1 cellular context compared by ENCODE assay signal in the genomic region with DNA sequence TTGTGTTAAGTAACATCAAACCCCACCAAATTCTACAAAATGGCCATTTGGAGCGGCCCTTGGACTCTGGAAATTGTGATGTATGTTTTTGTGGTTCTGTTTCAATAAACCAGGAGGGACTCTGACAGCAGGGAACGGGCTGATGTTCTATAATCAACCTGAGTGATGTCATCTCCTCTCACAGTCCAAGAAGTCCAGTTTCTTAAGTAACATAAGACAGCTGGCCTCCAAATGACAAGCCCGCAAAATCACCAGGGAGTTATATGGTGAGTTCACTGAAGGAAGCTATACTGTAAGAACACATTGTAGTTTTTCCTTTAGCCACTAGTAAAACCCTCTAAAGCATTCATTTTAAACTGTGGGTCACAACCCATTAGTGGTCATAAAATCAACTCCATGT.
TF ChIP-seq lines count a peak whose summit lies in the region.

No MANE protein-coding gene starts in this region.

TF ChIP-seq in IMR-90, 13 proteins besides CTCF, POLR2A, EP300 and RAD21:
- TF ChIP-seq MAZ (IDR thresholded peaks at IDR 0.05; ENCODE audit: borderline replicate concordance, low read depth, low read length) (no peak), CHD1 (IDR thresholded peaks at IDR 0.05; ENCODE audit: low read depth, low read length) (no peak), FOS (IDR thresholded peaks at IDR 0.05; ENCODE audit: low read depth, low read length) (no peak), CEBPB (IDR thresholded peaks at IDR 0.05; ENCODE audit: low read depth, low read length) (no peak), NFE2L2 (IDR thresholded peaks at IDR 0.05; ENCODE audit: low read depth, low read length) (no peak), RFX5 (IDR thresholded peaks at IDR 0.05; ENCODE audit: low read depth, low read length) (no peak), RCOR1 (IDR thresholded peaks at IDR 0.05; ENCODE audit: insufficient replicate concordance, low read length) (no peak), SMC3 (IDR thresholded peaks at IDR 0.05; ENCODE audit: low read depth, low read length) (no peak), MAFK (IDR thresholded peaks at IDR 0.05; ENCODE audit: low read depth, low read length) (no peak), BHLHE40 (IDR thresholded peaks at IDR 0.05; ENCODE audit: low read depth, low read length) (no peak)
- TF ChIP-seq, protein P1, sequence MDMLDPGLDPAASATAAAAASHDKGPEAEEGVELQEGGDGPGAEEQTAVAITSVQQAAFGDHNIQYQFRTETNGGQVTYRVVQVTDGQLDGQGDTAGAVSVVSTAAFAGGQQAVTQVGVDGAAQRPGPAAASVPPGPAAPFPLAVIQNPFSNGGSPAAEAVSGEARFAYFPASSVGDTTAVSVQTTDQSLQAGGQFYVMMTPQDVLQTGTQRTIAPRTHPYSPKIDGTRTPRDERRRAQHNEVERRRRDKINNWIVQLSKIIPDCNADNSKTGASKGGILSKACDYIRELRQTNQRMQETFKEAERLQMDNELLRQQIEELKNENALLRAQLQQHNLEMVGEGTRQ (IDR thresholded peaks at IDR 0.05; ENCODE audit: low read depth, low read length): no peak
- TF ChIP-seq, protein P2, sequence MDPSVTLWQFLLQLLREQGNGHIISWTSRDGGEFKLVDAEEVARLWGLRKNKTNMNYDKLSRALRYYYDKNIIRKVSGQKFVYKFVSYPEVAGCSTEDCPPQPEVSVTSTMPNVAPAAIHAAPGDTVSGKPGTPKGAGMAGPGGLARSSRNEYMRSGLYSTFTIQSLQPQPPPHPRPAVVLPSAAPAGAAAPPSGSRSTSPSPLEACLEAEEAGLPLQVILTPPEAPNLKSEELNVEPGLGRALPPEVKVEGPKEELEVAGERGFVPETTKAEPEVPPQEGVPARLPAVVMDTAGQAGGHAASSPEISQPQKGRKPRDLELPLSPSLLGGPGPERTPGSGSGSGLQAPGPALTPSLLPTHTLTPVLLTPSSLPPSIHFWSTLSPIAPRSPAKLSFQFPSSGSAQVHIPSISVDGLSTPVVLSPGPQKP (IDR thresholded peaks at IDR 0.05; ENCODE audit: borderline replicate concordance, low read depth, low read length): no peak
